In genomic region chr19:39145180-39145953, GRCh38 we compare ENCODE assay signal across 12 cellular contexts. TPM values are rescaled to one million over a fixed set of nuclear protein-coding genes. Genes with fewer than 3 reads are reported as not detected.
DNase-seq lines count a peak whose midpoint lies in the region; TF ChIP-seq lines count a peak whose summit lies in the region.
"Had no signal": no experiment of that assay in that cellular context is flagged by ENCODE, and none has a peak within 500 bp of the region (broad histone marks: within the 10 kb centered on the region; RNA-seq: fewer than 3 reads in every experiment).

No MANE protein-coding gene starts in this region.

- H3K9me3 Mint-ChIP-seq in activated T-cell treated with anti-CD3 and anti-CD28 coated beads, Interleukin-2, amount 50 U/mL, for 24 hours, result no peaks in the 10 kb centered on the region

- H3K36me3 ChIP-seq in hepatocyte (replicated peaks; ENCODE audit: insufficient read depth, low read depth) (no peaks in the 10 kb centered on the region), parathyroid adenoma (ENCODE audit: control insufficient read depth, insufficient read depth, low read length) (no peaks in the 10 kb centered on the region)

- no peak overlapping the region for H3K9ac ChIP-seq in parathyroid adenoma

- H3K27ac Mint-ChIP-seq in activated T-cell treated with anti-CD3 and anti-CD28 coated beads, Interleukin-2, amount 50 U/mL, for 24 hours, result peak overlapping the region; percentile 5
- H3K27ac Mint-ChIP-seq: activated CD8-positive, alpha-beta memory T cell treated with anti-CD3 and anti-CD28 coated beads, Interleukin-2, amount 10 ng/mL, durations not matched to agents 7 days and 5 days had no signal

- H3K4me1 Mint-ChIP-seq in activated T-cell treated with anti-CD3 and anti-CD28 coated beads, Interleukin-2, amount 50 U/mL, for 24 hours (ENCODE audit: low read depth), result peaks cover 15% of the 10 kb centered on the region

- H3K4me2 ChIP-seq in hepatocyte (peak overlapping the region; percentile 73), parathyroid adenoma (ENCODE audit: low read length) (no peak overlapping the region)
- H3K4me2 ChIP-seq: smooth muscle cell had no signal

- H3K79me2 ChIP-seq in hepatocyte (peaks cover 93% of the 10 kb centered on the region), parathyroid adenoma (peaks cover 43% of the 10 kb centered on the region)

- 54% methylated on average over 20 of the region's 26 CpGs for WGBS in hepatocyte (ENCODE audit: low lambda C conversion rate, missing lambda C conversion rate)

- H3K9me3 ChIP-seq in hepatocyte (ENCODE audit: low read depth) (no peaks in the 10 kb centered on the region), parathyroid adenoma (ENCODE audit: control insufficient read depth, low read length) (no peaks in the 10 kb centered on the region)

- H3K36me3 Mint-ChIP-seq in activated T-cell treated with anti-CD3 and anti-CD28 coated beads, Interleukin-2, amount 50 U/mL, for 24 hours (ENCODE audit: low read depth), result peaks cover 5% of the 10 kb centered on the region
- H3K36me3 Mint-ChIP-seq: activated CD8-positive, alpha-beta memory T cell treated with anti-CD3 and anti-CD28 coated beads, Interleukin-2, amount 10 ng/mL, durations not matched to agents 7 days and 5 days had no signal

- peaks cover 22% of the 10 kb centered on the region for H4K20me1 ChIP-seq in hepatocyte (ENCODE audit: insufficient read depth, poor library complexity, severe bottlenecking)

- H3K4me3 Mint-ChIP-seq in activated T-cell treated with anti-CD3 and anti-CD28 coated beads, Interleukin-2, amount 50 U/mL, for 24 hours, result no peak overlapping the region
- H3K4me3 Mint-ChIP-seq: activated CD8-positive, alpha-beta memory T cell treated with anti-CD3 and anti-CD28 coated beads, Interleukin-2, amount 10 ng/mL, durations not matched to agents 7 days and 5 days had no signal

- H3K27me3 ChIP-seq in hepatocyte (no peaks in the 10 kb centered on the region), parathyroid adenoma (ENCODE audit: control insufficient read depth, insufficient read depth, low read length) (no peaks in the 10 kb centered on the region)

- H2AFZ ChIP-seq in hepatocyte (no peak overlapping the region), parathyroid adenoma (peak overlapping the region; percentile 65)

- peak overlapping the region; percentile 92 for H3K27ac ChIP-seq in hepatocyte
- H3K27ac ChIP-seq in parathyroid adenoma, result peak overlapping the region; percentile 95

- H3K4me1 ChIP-seq in hepatocyte (ENCODE audit: insufficient read depth) (peaks cover 40% of the 10 kb centered on the region), parathyroid adenoma (peaks cover 34% of the 10 kb centered on the region)

- no peaks in the 10 kb centered on the region for H3K27me3 Mint-ChIP-seq in activated T-cell treated with anti-CD3 and anti-CD28 coated beads, Interleukin-2, amount 50 U/mL, for 24 hours
- H3K27me3 Mint-ChIP-seq: activated CD8-positive, alpha-beta memory T cell treated with anti-CD3 and anti-CD28 coated beads, Interleukin-2, amount 10 ng/mL, durations not matched to agents 7 days and 5 days had no signal

- no peak for DNase-seq in activated T-cell treated with anti-CD3 and anti-CD28 coated beads, Interleukin-2, amount 50 U/mL, for 24 hours
- DNase-seq in activated T-cell treated with anti-CD3 and anti-CD28 coated beads for 4 hours (no peak), hepatocyte (ENCODE audit: low spot score) (peak; percentile 71), glomerular visceral epithelial cell (ENCODE audit: extremely low spot score) (no peak), NCI-H510A (lab: John Stamatoyannopoulos, UW) (no peak)
- DNase-seq in stimulated activated CD8-positive, alpha-beta memory T cell treated with anti-CD3 and anti-CD28 coated beads, Interleukin-4, amount 100 ng/mL, for 48 hours, result no peak
- DNase-seq in activated naive CD4-positive, alpha-beta T cell treated with Interleukin-2 at 50 U/mL for 16 hours, result no peak
- DNase-seq: 8988T; activated CD8-positive, alpha-beta memory T cell treated with anti-CD3 and anti-CD28 coated beads, Interleukin-2, amount 10 ng/mL, durations not matched to agents 7 days and 5 days; GF-D8 had no signal

- TF ChIP-seq CTCF in hepatocyte (IDR thresholded peaks at IDR 0.05; ENCODE audit: poor library complexity), result no peak
- peak; percentile 28 for TF ChIP-seq CTCF in parathyroid adenoma (IDR thresholded peaks at IDR 0.05)

- no peaks in the 10 kb centered on the region for H3K9me2 ChIP-seq in hepatocyte (replicated peaks; ENCODE audit: insufficient read depth)

- H3K4me3 ChIP-seq in hepatocyte (no peak overlapping the region), parathyroid adenoma (ENCODE audit: low read depth, low read length) (no peak overlapping the region)
- H3K4me3 ChIP-seq: smooth muscle cell had no signal

RNA-seq across cellular contexts. Expression of gene PAK4, which starts 19.8 kb away (rescaled TPM):
- total RNA-seq in hepatocyte, result 15.2 and 20.3 TPM in 2 replicates
- 39.6 and 41.0 TPM in 2 replicates for polyA plus RNA-seq in hepatocyte

RNA-seq across cellular contexts. Expression of gene NCCRP1, which starts 51.4 kb away (rescaled TPM):
- total RNA-seq in hepatocyte, result 1.6 and 2.5 TPM in 2 replicates
- polyA plus RNA-seq in hepatocyte, result 7.0 and 13.6 TPM in 2 replicates
- total RNA-seq: activated CD8-positive, alpha-beta memory T cell treated with anti-CD3 and anti-CD28 coated beads, Interleukin-2, amount 10 ng/mL, durations not matched to agents 7 days and 5 days had no signal

RNA-seq across cellular contexts. Expression of gene SYCN, which starts 58.7 kb away (rescaled TPM):
- total RNA-seq in hepatocyte, result 2.5 TPM in 1 of 2 replicates, not detected in the other
- 0.37 TPM in 1 of 2 replicates, not detected in the other for polyA plus RNA-seq in hepatocyte
- total RNA-seq: activated CD8-positive, alpha-beta memory T cell treated with anti-CD3 and anti-CD28 coated beads, Interleukin-2, amount 10 ng/mL, durations not matched to agents 7 days and 5 days; smooth muscle cell had no signal
- polyA plus RNA-seq: smooth muscle cell had no signal
